Comparison of ENCODE assay signal across 29 cellular contexts in genomic region chr4:7402526-7402925, GRCh38. TPM values are rescaled to one million over a fixed set of nuclear protein-coding genes. Genes with fewer than 3 reads are reported as not detected.
A peak's percentile ranks its signal among the peaks of the same experiment; 100 is the strongest.
DNase-seq lines count a peak whose midpoint lies in the region; ATAC-seq and TF ChIP-seq lines count a peak whose summit lies in the region.
"Had no signal": no experiment of that assay in that cellular context is flagged by ENCODE, and none has a peak within 500 bp of the region (broad histone marks: within the 10 kb centered on the region; RNA-seq: fewer than 3 reads in every experiment).

No MANE protein-coding gene starts in this region.

- no TSS peak for BruUV-seq in MCF 10A (replicated peaks; lab: Mats Ljungman, UMichigan)

- peak; percentile 86 for ATAC-seq in RWPE2 (ENCODE audit: low read depth)

- TF ChIP-seq POLR2A in breast epithelium (IDR thresholded peaks at IDR 0.05) (no peak), stomach (IDR thresholded peaks at IDR 0.05) (no peak)

- H3K27ac ChIP-seq in breast epithelium (no peak overlapping the region), RWPE2 (ENCODE audit: poor library complexity, severe bottlenecking) (peak overlapping the region; percentile 50), hepatocyte (peak overlapping the region; percentile 83), stomach (peak overlapping the region in 4 of 5 donors; percentile 30 to 50 (median 36))
- H3K27ac ChIP-seq: adrenal gland, SK-N-MC, skin epidermis, vagina had no signal

- peaks cover 17% of the 10 kb centered on the region for H3K27me3 Mint-ChIP-seq in MCF 10A (ENCODE audit: insufficient read depth, unreplicated experiment)

- TF ChIP-seq CTCF in MCF 10A (IDR thresholded peaks at IDR 0.05; ENCODE audit: unreplicated experiment): no peak
- no peak for TF ChIP-seq CTCF in breast epithelium (IDR thresholded peaks at IDR 0.05)
- TF ChIP-seq CTCF in RWPE2 (IDR thresholded peaks at IDR 0.05; ENCODE audit: poor library complexity, severe bottlenecking): no peak
- no peak for TF ChIP-seq CTCF in hepatocyte (IDR thresholded peaks at IDR 0.05; ENCODE audit: poor library complexity)
- TF ChIP-seq CTCF in stomach (IDR thresholded peaks at IDR 0.05): no peak

- CTCF ChIA-PET in MCF 10A (lab: Yijun Ruan, JAX): interaction anchor here (0.6 to 1.5 kb wide), 3 partner anchors 9 to 400 kb away, joined by 3 to 4 read pairs (median 3); no protein-coding TSS in a partner anchor

- H3K27me3 ChIP-seq in breast epithelium: peaks cover 0 to 29% of the 10 kb centered on the region in 2 donors
- H3K27me3 ChIP-seq in RWPE2 (ENCODE audit: insufficient read depth, poor library complexity, severe bottlenecking): no peaks in the 10 kb centered on the region
- no peaks in the 10 kb centered on the region for H3K27me3 ChIP-seq in hepatocyte
- peaks cover 0 to 7% (median 0%) of the 10 kb centered on the region in 3 donors for H3K27me3 ChIP-seq in stomach
- H3K27me3 ChIP-seq: adrenal gland, vagina had no signal

- H3K36me3 ChIP-seq in breast epithelium (no peaks in the 10 kb centered on the region), RWPE2 (ENCODE audit: low read depth) (no peaks in the 10 kb centered on the region), hepatocyte (replicated peaks; ENCODE audit: insufficient read depth, low read depth) (no peaks in the 10 kb centered on the region), stomach (no peaks in the 10 kb centered on the region)
- H3K36me3 ChIP-seq: adrenal gland, vagina had no signal

- DNase-seq in MCF 10A (ENCODE audit: unreplicated experiment): peak; percentile 42
- DNase-seq in breast epithelium (ENCODE audit: low spot score in 2 of 2): no peak
- DNase-seq in RWPE2 (ENCODE audit: low spot score): peak; percentile 46
- peak; percentile 71 for DNase-seq in hepatocyte (ENCODE audit: low spot score)
- DNase-seq in stomach: peak; percentile 28
- no peak for DNase-seq in stimulated activated CD4-positive, alpha-beta T cell treated with anti-CD3 and anti-CD28 coated beads, Interleukin-15, amount 100 ng/mL, for 24 hours
- no peak for DNase-seq in COR-L47 (lab: John Stamatoyannopoulos, UW)
- DNase-seq in NCI-H187 treated with DMSO at 0.1 percent for 48 hours (lab: John Stamatoyannopoulos, UW): no peak
- DNase-seq: ACHN; activated CD4-positive, alpha-beta memory T cell treated with anti-CD3 and anti-CD28 coated beads, Interleukin-2, amount 10 ng/mL, durations not matched to agents 7 days and 5 days; activated CD4-positive, CD25-positive, alpha-beta regulatory T cell treated with anti-CD3 and anti-CD28 coated beads, Interleukin-2, amount 50 U/mL, for 72 hours; activated naive CD4-positive, alpha-beta T cell; activated T-cell treated with anti-CD3 and anti-CD28 coated beads for 4 hours; H9; NCI-H1048; NCI-H2081; NCI-H510A treated with DMSO at 0.1 percent for 48 hours; stimulated activated CD4-positive, alpha-beta T cell treated with anti-CD3 and anti-CD28 coated beads, Interleukin-2, amount 100 ng/mL, for 24 hours had no signal

- no peak overlapping the region for H3K4me3 ChIP-seq in breast epithelium
- H3K4me3 ChIP-seq in RWPE2 (ENCODE audit: severe bottlenecking): no peak overlapping the region
- no peak overlapping the region for H3K4me3 ChIP-seq in hepatocyte
- H3K4me3 ChIP-seq in stomach: no peak overlapping the region
- H3K4me3 ChIP-seq: adrenal gland, SK-N-MC, skin epidermis, vagina had no signal

- POLR2A ChIA-PET in MCF 10A (lab: Yijun Ruan, JAX): interaction anchor here (0.7 to 1.5 kb wide), 3 partner anchors 29 to 313 kb away, joined by 3 to 5 read pairs (median 3); no protein-coding TSS in a partner anchor

- WGBS in hepatocyte (ENCODE audit: low lambda C conversion rate, missing lambda C conversion rate): 45% methylated on average over 4 of the region's 4 CpGs
- WGBS in stomach, 5 donors: 21 to 42% (median 36%) methylated on average over 4 of the region's 4 CpGs

- TF ChIP-seq EP300 in stomach (IDR thresholded peaks at IDR 0.05): no peak

- peaks cover 21% of the 10 kb centered on the region for H3K9me3 Mint-ChIP-seq in MCF 10A (ENCODE audit: unreplicated experiment)
- H3K9me3 Mint-ChIP-seq: endodermal cell had no signal

- H3K9me2 ChIP-seq in hepatocyte (replicated peaks; ENCODE audit: insufficient read depth): no peaks in the 10 kb centered on the region

- no peaks in the 10 kb centered on the region for H3K36me3 Mint-ChIP-seq in MCF 10A (ENCODE audit: insufficient read depth, unreplicated experiment)

- no peak overlapping the region for H3K4me2 ChIP-seq in hepatocyte

- H3K4me3 Mint-ChIP-seq in MCF 10A (ENCODE audit: unreplicated experiment): no peak overlapping the region
- H3K4me3 Mint-ChIP-seq: activated CD4-positive, alpha-beta memory T cell treated with anti-CD3 and anti-CD28 coated beads, Interleukin-2, amount 10 ng/mL, durations not matched to agents 7 days and 5 days; endodermal cell; H9; T-helper 1 cell treated with Interleukin-12 subunit alpha and Interleukin-12 subunit beta and Interleukin-4 antibody, amounts not matched to agents 30 μg/mL and 1 μg/mL, for 36 hours had no signal

- no peaks in the 10 kb centered on the region for H3K79me2 ChIP-seq in hepatocyte

- H3K9me3 ChIP-seq in breast epithelium (peaks cover 0 to 7% of the 10 kb centered on the region in 2 donors), RWPE2 (ENCODE audit: severe bottlenecking) (no peaks in the 10 kb centered on the region), hepatocyte (ENCODE audit: low read depth) (peaks cover 4% of the 10 kb centered on the region), stomach (peaks cover 0 to 7% (median 2%) of the 10 kb centered on the region in 4 donors)
- H3K9me3 ChIP-seq: adrenal gland, vagina had no signal

- intact Hi-C loops in MCF 10A (cut with micrococcal nuclease) (no loop called here), breast epithelium (cut with DNase I; ENCODE audit: low total_unique reads) (no loop called here), stomach (cut with DNase I; ENCODE audit: low total_unique reads) (no loop called here)

- H4K20me1 ChIP-seq in hepatocyte (ENCODE audit: insufficient read depth, poor library complexity, severe bottlenecking): no peaks in the 10 kb centered on the region

- peak overlapping the region; percentile 6 for H3K27ac Mint-ChIP-seq in MCF 10A (ENCODE audit: low read depth, unreplicated experiment)
- H3K27ac Mint-ChIP-seq: activated CD4-positive, alpha-beta memory T cell treated with anti-CD3 and anti-CD28 coated beads, Interleukin-2, amount 10 ng/mL, durations not matched to agents 7 days and 5 days; endodermal cell; H9; T-helper 1 cell treated with Interleukin-12 subunit alpha and Interleukin-12 subunit beta and Interleukin-4 antibody, amounts not matched to agents 30 μg/mL and 1 μg/mL, for 36 hours had no signal

- H2AFZ ChIP-seq in hepatocyte: no peak overlapping the region

- H3K4me1 Mint-ChIP-seq in MCF 10A (ENCODE audit: insufficient read depth, unreplicated experiment): peaks cover 17% of the 10 kb centered on the region
- H3K4me1 Mint-ChIP-seq: activated CD4-positive, alpha-beta memory T cell treated with anti-CD3 and anti-CD28 coated beads, Interleukin-2, amount 10 ng/mL, durations not matched to agents 7 days and 5 days had no signal

- H3K4me1 ChIP-seq in breast epithelium: no peaks in the 10 kb centered on the region
- peaks cover 33% of the 10 kb centered on the region for H3K4me1 ChIP-seq in RWPE2 (ENCODE audit: insufficient read depth, poor library complexity, severe bottlenecking)
- H3K4me1 ChIP-seq in hepatocyte (ENCODE audit: insufficient read depth): peaks cover 5% of the 10 kb centered on the region
- H3K4me1 ChIP-seq in stomach: peaks cover 0 to 22% (median 15%) of the 10 kb centered on the region in 4 donors
- H3K4me1 ChIP-seq: adrenal gland, vagina had no signal

RNA-seq across cellular contexts. Expression of gene PSAPL1, which starts 32.2 kb away (rescaled TPM):
- total RNA-seq in MCF 10A (2022) (not detected in 2 replicates), breast epithelium (under 1 TPM in 1 of 3 donors, not detected in 2; 0.15 TPM), hepatocyte (4.3 and 5.8 TPM in 2 replicates), stomach (10 to 100 TPM in 2 of 5 donors, under 1 TPM in 1, not detected in 2; 0.45 to 37.5 (median 14.8) TPM)
- polyA plus RNA-seq in hepatocyte (4.4 and 5.2 TPM in 2 replicates), stomach (1 to 10 TPM in 2 of 3 donors, under 1 TPM in 1; 0.03 to 7.0 (median 4.3) TPM)
- total RNA-seq: activated CD4-positive, alpha-beta memory T cell treated with anti-CD3 and anti-CD28 coated beads, Interleukin-2, amount 10 ng/mL, durations not matched to agents 7 days and 5 days; adrenal gland; Daoy; fibroblast of lung; kidney epithelial cell; myocyte; vagina had no signal
- polyA plus RNA-seq: BJ, fibroblast of lung had no signal

Comparison
In these comparisons a context has a peak if more than half of its experiments do, and no peak if none do; other contexts are left out.
1. DNase-seq: peak in MCF 10A (single experiment), RWPE2 (single experiment), hepatocyte (single experiment) and stomach (single experiment); none in breast epithelium (0 of 2), stimulated activated CD4-positive, alpha-beta T cell treated with anti-CD3 and anti-CD28 coated beads, Interleukin-15, amount 100 ng/mL, for 24 hours (single experiment), COR-L47 (single experiment) and NCI-H187 treated with DMSO at 0.1 percent for 48 hours (single experiment).
2. H3K27ac ChIP-seq: peak in RWPE2 (single experiment), hepatocyte (single experiment) and stomach (4 of 5); none in breast epithelium (0 of 2).